In genomic region chr12:52126605-52127578, GRCh38 we compare ENCODE assay signal across 8 cellular contexts. TPM values are rescaled to one million over a fixed set of nuclear protein-coding genes. Genes with fewer than 3 reads are reported as not detected.
DNase-seq lines count a peak whose midpoint lies in the region; ATAC-seq, FAIRE-seq and TF ChIP-seq lines count a peak whose summit lies in the region.
"Had no signal": no experiment of that assay in that cellular context is flagged by ENCODE, and none has a peak within 500 bp of the region (broad histone marks: within the 10 kb centered on the region; RNA-seq: fewer than 3 reads in every experiment).

No MANE protein-coding gene starts in this region.

- TF ChIP-seq CTCF in H1 (IDR thresholded peaks at IDR 0.05; ENCODE audit: control extremely low read depth in 1 of 3, insufficient read depth in 1 of 3, low read depth in 1 of 3, low read length in 3 of 3) (no peak), liver (IDR thresholded peaks at IDR 0.05; ENCODE audit: low read depth, low read length, missing input control) (no peak), upper lobe of right lung (IDR thresholded peaks at IDR 0.05) (no peak)

- POLR2A ChIA-PET in H1 (lab: Charles Lee; ENCODE audit: partially characterized antibody): interaction anchor here (1.1 to 3.0 kb wide), 5 partner anchors 9 to 117 kb away, joined by 3 to 10 read pairs (median 5); partner anchors contain the start of gene SMIM41

- WGBS in H1 (ENCODE audit: extremely low coverage in 1 of 2, insufficient coverage in 1 of 2, insufficient read length in 1 of 2, insufficient replicate concordance in 2 of 2, low coverage in 1 of 2, low lambda C conversion rate in 2 of 2, missing lambda C conversion rate in 1 of 2), 2 experiments: 87% methylated on average over 21 of the region's 21 CpGs; no CpG with 5 or more reads in 1 of the 2 experiments
- 69% methylated on average over 21 of the region's 21 CpGs for WGBS in liver

- no peaks in the 10 kb centered on the region for H3K36me3 Mint-ChIP-seq in activated T-cell treated with anti-CD3 and anti-CD28 coated beads, Interleukin-2, amount 50 U/mL, for 4 hours (ENCODE audit: insufficient read depth)

- ATAC-seq in upper lobe of right lung (peak; percentile 71), esophagus mucosa (no peak)
- no peak for ATAC-seq in activated T-cell treated with anti-CD3 and anti-CD28 coated beads, Interleukin-2, amount 50 U/mL, for 4 hours

- H2AFZ ChIP-seq in H1 (ENCODE audit: low read length): peak overlapping the region; percentile 26; the same call in 1 of the 2 replicates

- H3K23ac ChIP-seq in H1 (ENCODE audit: insufficient read length): no peak overlapping the region

- H2BK12ac ChIP-seq in H1 (ENCODE audit: low read depth, low read length): peak overlapping the region; percentile 94

- CTCF ChIA-PET in H1 (lab: Charles Lee; ENCODE audit: partially characterized antibody): interaction anchor here (0.6 to 12.6 kb wide), 17 partner anchors 9 to 269 kb away, joined by 3 to 338 read pairs (median 4); partner anchors contain the start of gene SMIM41

- H3K56ac ChIP-seq in H1 (replicated peaks; ENCODE audit: insufficient read length, low read depth, low read length): no peak overlapping the region

- H3K4me3 Mint-ChIP-seq in activated T-cell treated with anti-CD3 and anti-CD28 coated beads, Interleukin-2, amount 50 U/mL, for 4 hours: no peak overlapping the region

- peak overlapping the region in 1 of 2 experiments; percentile 49; a peak in 1 of 4 replicates for H3K4me2 ChIP-seq in H1 (ENCODE audit: insufficient read depth in 1 of 2, low read depth in 2 of 2, low read length in 2 of 2)

- H3K9me3 ChIP-seq in H1 (ENCODE audit: insufficient read depth in 2 of 2, low read depth in 1 of 2, low read length in 1 of 2): no peaks in the 10 kb centered on the region
- H3K9me3 ChIP-seq in liver (ENCODE audit: control insufficient read depth in 4 of 4, low read length in 3 of 4): no peaks in the 10 kb centered on the region
- H3K9me3 ChIP-seq in upper lobe of right lung: no peaks in the 10 kb centered on the region

- H4K91ac ChIP-seq in H1 (replicated peaks; ENCODE audit: insufficient read length, low read length): peak overlapping the region; percentile 99

- H3K4me1 ChIP-seq in H1 (replicated peaks in 1 of 4; ENCODE audit: control insufficient read depth in 3 of 4, insufficient read depth in 4 of 4, low read length in 3 of 4) (peaks cover 23 to 48% (median 34%) of the 10 kb centered on the region in 4 experiments), liver (ENCODE audit: control insufficient read depth in 4 of 4, insufficient read depth in 4 of 4, low read length in 3 of 4) (peaks cover 2 to 16% (median 10%) of the 10 kb centered on the region in 4 donors), upper lobe of right lung (peaks cover 12% of the 10 kb centered on the region)

- no peaks in the 10 kb centered on the region for H3K79me1 ChIP-seq in H1 (ENCODE audit: low read depth, low read length)

- peak overlapping the region; percentile 40 for H4K5ac ChIP-seq in H1 (ENCODE audit: insufficient read length, low read depth, low read length)

- H3K4me3 ChIP-seq in H1 (ENCODE audit: extremely low read depth in 1 of 4, insufficient read depth in 2 of 4, low read depth in 3 of 4, low read length in 4 of 4) (no peak overlapping the region), liver (ENCODE audit: low read depth in 1 of 3, low read length in 3 of 3) (no peak overlapping the region), upper lobe of right lung (no peak overlapping the region)

- H2BK5ac ChIP-seq in H1 (ENCODE audit: low read depth, low read length): peak overlapping the region; percentile 89; the same call in 1 of the 2 replicates

- H3K4me1 Mint-ChIP-seq in activated T-cell treated with anti-CD3 and anti-CD28 coated beads, Interleukin-2, amount 50 U/mL, for 4 hours (ENCODE audit: low read depth): no peaks in the 10 kb centered on the region

- no peak for FAIRE-seq in H1 (lab: Jason Lieb, UNC)

- peaks cover 40% of the 10 kb centered on the region for H3K27me3 Mint-ChIP-seq in activated T-cell treated with anti-CD3 and anti-CD28 coated beads, Interleukin-2, amount 50 U/mL, for 4 hours (ENCODE audit: low read depth)

- no peaks in the 10 kb centered on the region for H3K9me3 Mint-ChIP-seq in activated T-cell treated with anti-CD3 and anti-CD28 coated beads, Interleukin-2, amount 50 U/mL, for 4 hours

- H3K23me2 ChIP-seq in H1 (ENCODE audit: low read depth, low read length): 0 out of 2 replicates have a peak, but pooled peaks cover 2% of the 10 kb centered on the region

- no peaks in the 10 kb centered on the region for H4K20me1 ChIP-seq in H1 (replicated peaks in 1 of 2; ENCODE audit: control insufficient read depth in 1 of 2, insufficient read depth in 2 of 2, low read length in 2 of 2)

- H2BK15ac ChIP-seq in H1 (ENCODE audit: low read length): peak overlapping the region; percentile 73

- TF ChIP-seq RAD21 in H1 (IDR thresholded peaks at IDR 0.05 in 1 of 2, conservative IDR thresholded peaks at IDR 0.05 in 1 of 2; ENCODE audit: low read depth in 2 of 2, low read length in 2 of 2) (no peak), liver (IDR thresholded peaks at IDR 0.05) (no peak)

- H3K9ac ChIP-seq in H1 (replicated peaks in 1 of 4; ENCODE audit: extremely low read depth in 1 of 4, low read depth in 3 of 4, low read length in 3 of 4) (no peak overlapping the region), liver (ENCODE audit: low read depth in 1 of 2, low read length in 2 of 2) (no peak overlapping the region)

- peak overlapping the region; percentile 60 for H2BK120ac ChIP-seq in H1 (replicated peaks; ENCODE audit: low read depth, low read length)

- intact Hi-C loops in upper lobe of right lung (cut with DNase I): no loop called here

- peak overlapping the region; percentile 71; the same call in 1 of the 2 replicates for H3K27ac ChIP-seq in H1 (ENCODE audit: low read depth, low read length)
- peak overlapping the region; percentile 36 to 48 for H3K27ac ChIP-seq in liver (ENCODE audit: low read depth in 1 of 2, low read length in 2 of 2)
- peak overlapping the region; percentile 85 for H3K27ac ChIP-seq in upper lobe of right lung

- DNase-seq in HuH-7 (ENCODE audit: low spot score): peak; percentile 4
- DNase-seq in H1 (ENCODE audit: low read depth in 1 of 2, low spot score in 2 of 2): no peak
- peak; percentile 61 for DNase-seq in upper lobe of right lung
- DNase-seq in activated T-cell treated with anti-CD3 and anti-CD28 coated beads, Interleukin-2, amount 50 U/mL, for 4 hours: no peak
- DNase-seq in NCI-H526 (lab: John Stamatoyannopoulos, UW): no peak
- DNase-seq: NCI-H510A had no signal

- H4K8ac ChIP-seq in H1 (ENCODE audit: extremely low read depth, insufficient read depth, low read length): peak overlapping the region; percentile 69; the same call in 1 of the 2 replicates

- TF ChIP-seq POLR2A in H1 (IDR thresholded peaks at IDR 0.05; ENCODE audit: control extremely low read depth in 1 of 2, low read depth in 2 of 2, low read length in 2 of 2): no peak

- peak overlapping the region; percentile 95 for H3K18ac ChIP-seq in H1 (ENCODE audit: extremely low read depth, low read length)

- H2BK20ac ChIP-seq in H1 (ENCODE audit: low read length): peak overlapping the region; percentile 97; the same call in 1 of the 2 replicates

- TF ChIP-seq EP300 in H1 (IDR thresholded peaks at IDR 0.05; ENCODE audit: borderline replicate concordance in 1 of 2, low read depth in 2 of 2, low read length in 2 of 2): no peak

- H3K14ac ChIP-seq in H1 (ENCODE audit: insufficient read length): no peak overlapping the region

- no peaks in the 10 kb centered on the region for H3K27me3 ChIP-seq in H1 (replicated peaks in 1 of 4; ENCODE audit: control insufficient read depth in 3 of 4, extremely low read depth in 1 of 4, insufficient read depth in 3 of 4, low read length in 3 of 4)
- no peaks in the 10 kb centered on the region for H3K27me3 ChIP-seq in liver (ENCODE audit: control insufficient read depth in 4 of 4, insufficient read depth in 4 of 4, low read length in 3 of 4)
- H3K27me3 ChIP-seq in upper lobe of right lung: no peaks in the 10 kb centered on the region

- H3K36me3 ChIP-seq in H1 (ENCODE audit: control insufficient read depth in 2 of 4, insufficient read depth in 4 of 4, low read length in 3 of 4) (no peaks in the 10 kb centered on the region), liver (ENCODE audit: control insufficient read depth in 4 of 4, insufficient read depth in 3 of 4, low read depth in 1 of 4, low read length in 3 of 4) (no peaks in the 10 kb centered on the region), upper lobe of right lung (no peaks in the 10 kb centered on the region)

- H2AK5ac ChIP-seq in H1 (ENCODE audit: low read depth, low read length): peak overlapping the region; percentile 86

- no peaks in the 10 kb centered on the region for H3K79me2 ChIP-seq in H1 (ENCODE audit: control insufficient read depth in 1 of 2, insufficient read depth in 2 of 2, low read length in 2 of 2)

- peak overlapping the region; percentile 40 for H3K4ac ChIP-seq in H1 (replicated peaks; ENCODE audit: insufficient read length, low read depth, low read length)

RNA-seq across cellular contexts. Expression of gene SMIM41, which starts 47.4 kb away (rescaled TPM):
- 0.28 and 0.31 TPM in 2 replicates for total RNA-seq in H1 (2021; fragmentation: NEBNext Ultra II Directional; extraction: Animal tissue kit (Norgen Biotek cat#: 25700))
- polyA plus RNA-seq in H1 (2011; rRNA removed): 0.91 and 0.98 TPM in 2 replicates
- polyA plus RNA-seq in H1 (2011; cell fraction: cytosol; rRNA removed): 0.66 TPM
- 0.74 TPM for polyA plus RNA-seq in H1 (2011; cell fraction: nucleus; rRNA removed)
- polyA plus RNA-seq in H1 (2012, experiment 1 of 2): 0.20 to 0.56 TPM (median 0.46 TPM) in 3 of 4 replicates, not detected in the other
- 0.42 TPM for polyA plus RNA-seq in H1 (2012, experiment 2 of 2)
- polyA plus RNA-seq in H1 (2013, experiment 1 of 2): 0.08 TPM
- polyA plus RNA-seq in H1 (2013, experiment 2 of 2): 0.07 TPM
- polyA minus RNA-seq in H1 (2011; rRNA and poly(A)+ RNA removed): 0.54 TPM in 1 of 2 replicates, not detected in the other
- not detected for polyA minus RNA-seq in H1 (2011; cell fraction: cytosol; rRNA and poly(A)+ RNA removed)
- 0.70 TPM for polyA minus RNA-seq in H1 (2011; cell fraction: nucleus; rRNA and poly(A)+ RNA removed)
- total RNA-seq in liver: under 1 TPM in 1 of 2 donors, not detected in 1; 0.50 TPM
- under 1 TPM; 0.03 to 0.24 TPM for polyA plus RNA-seq in liver
- 6.1 TPM for total RNA-seq in upper lobe of right lung
- not detected for total RNA-seq in esophagus mucosa
- total RNA-seq in activated T-cell treated with anti-CD3 and anti-CD28 coated beads, Interleukin-2, amount 50 U/mL, for 4 hours: not detected

RNA-seq across cellular contexts. Expression of gene ATG101, which starts 57.1 kb away (rescaled TPM):
- total RNA-seq in H1 (2021; fragmentation: NEBNext Ultra II Directional; extraction: Animal tissue kit (Norgen Biotek cat#: 25700)): 48.9 and 49.8 TPM in 2 replicates
- polyA plus RNA-seq in H1 (2011; rRNA removed): 55.9 and 64.9 TPM in 2 replicates
- 105 TPM for polyA plus RNA-seq in H1 (2011; cell fraction: cytosol; rRNA removed)
- polyA plus RNA-seq in H1 (2011; cell fraction: nucleus; rRNA removed): 55.5 TPM
- 46.4 to 65.2 TPM (median 63.9 TPM) in 4 replicates for polyA plus RNA-seq in H1 (2012, experiment 1 of 2)
- 60.3 TPM for polyA plus RNA-seq in H1 (2012, experiment 2 of 2)
- 25.2 TPM for polyA plus RNA-seq in H1 (2013, experiment 1 of 2)
- polyA plus RNA-seq in H1 (2013, experiment 2 of 2): 27.1 TPM
- polyA minus RNA-seq in H1 (2011; rRNA and poly(A)+ RNA removed): 44.4 and 61.4 TPM in 2 replicates
- polyA minus RNA-seq in H1 (2011; cell fraction: cytosol; rRNA and poly(A)+ RNA removed): 20.8 TPM
- 15.7 TPM for polyA minus RNA-seq in H1 (2011; cell fraction: nucleus; rRNA and poly(A)+ RNA removed)
- total RNA-seq in liver: 10 to 100 TPM; 12.9 to 28.4 TPM
- polyA plus RNA-seq in liver: 10 to 100 TPM; 30.5 to 31.8 TPM
- total RNA-seq in upper lobe of right lung: 37.3 TPM
- total RNA-seq in esophagus mucosa: 35.2 TPM
- 10 to 100 TPM; 59.6 to 69.7 (median 62.0) TPM for total RNA-seq in activated T-cell treated with anti-CD3 and anti-CD28 coated beads, Interleukin-2, amount 50 U/mL, for 4 hours

Comparison
In these comparisons a context has a peak if more than half of its experiments do, and no peak if none do; other contexts are left out.
1. DNase-seq: peak in HuH-7 (single experiment) and upper lobe of right lung (single experiment); none in H1 (0 of 2), activated T-cell treated with anti-CD3 and anti-CD28 coated beads, Interleukin-2, amount 50 U/mL, for 4 hours (single experiment) and NCI-H526 (0 of 2).
2. Peak in every context shown above with its lines, with median percentiles within 50 percentile points of each other: H3K27ac ChIP-seq.